8 cellular contexts compared by ENCODE assay signal in the genomic region with DNA sequence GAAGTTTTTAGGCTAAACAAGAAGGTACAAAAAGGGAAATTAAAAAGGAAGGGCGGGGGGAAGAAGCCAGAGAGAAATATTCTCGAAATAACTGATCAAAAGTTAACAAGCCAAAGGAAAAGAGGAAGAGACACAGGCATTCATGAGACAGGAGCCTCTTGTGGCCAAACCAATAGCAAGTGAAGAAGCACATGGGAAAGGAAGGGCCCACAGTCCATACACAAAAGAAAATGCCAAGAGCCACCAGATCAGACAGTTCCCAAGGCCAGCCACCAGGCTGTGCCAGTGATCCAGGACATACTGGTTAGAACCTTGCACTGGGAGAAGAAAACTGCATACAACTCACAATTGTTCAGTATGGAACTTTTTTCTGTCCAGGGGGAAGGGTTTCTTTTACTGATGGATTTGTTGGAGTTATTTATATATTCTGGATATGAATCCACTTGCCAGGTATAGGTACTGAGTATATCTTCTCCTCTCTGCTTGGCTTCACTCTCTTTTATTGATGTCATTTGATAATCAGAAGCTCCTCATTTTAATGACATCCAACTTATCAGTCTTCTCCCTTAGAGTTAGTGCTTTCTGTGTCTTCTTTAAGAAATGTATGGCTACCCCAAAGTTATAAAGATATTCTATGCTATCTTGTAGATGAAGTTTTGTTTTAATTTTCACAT.
DNase-seq lines count a peak whose midpoint lies in the region; ATAC-seq and TF ChIP-seq lines count a peak whose summit lies in the region.

No MANE protein-coding gene starts in this region.

- DNase-seq in COR-L47 (lab: John Stamatoyannopoulos, UW) (peak; percentile 26), SKM-1 (lab: John Stamatoyannopoulos, UW; ENCODE audit: unreplicated experiment) (peak; percentile 100), left cardiac atrium (peak; percentile 78), psoas muscle (peak; percentile 78 to 89), NCI-H1436 (lab: John Stamatoyannopoulos, UW) (no peak)

- ATAC-seq in GM21515 (IDR thresholded peaks at IDR 0.05; ENCODE audit: unreplicated experiment) (peak; percentile 27), left cardiac atrium (peak; percentile 35 to 50), psoas muscle (peak; percentile 51 to 64 (median 56))

- WGBS in psoas muscle, 3 donors = 50 to 63% (median 61%) methylated on average over 2 of the region's 2 CpGs

- intact Hi-C loops in left cardiac atrium (cut with DNase I) = loop anchor here (1.0 to 5.0 kb wide), 3 partner anchors 39 to 134 kb away; no protein-coding TSS in a partner anchor
- intact Hi-C loops in psoas muscle (cut with DNase I) = loop anchor here in 1 of 2 donors (1.0 to 2.0 kb wide), 2 partner anchors 41 to 136 kb away; no protein-coding TSS in a partner anchor

- no peaks in the 10 kb centered on the region for H3K9me3 ChIP-seq in psoas muscle

- peak overlapping the region; percentile 24 for H3K27ac ChIP-seq in angular gyrus (ENCODE audit: low read depth, low read length)
- peak overlapping the region; percentile 100 for H3K27ac ChIP-seq in psoas muscle

- H3K27me3 ChIP-seq in psoas muscle (ENCODE audit: insufficient read depth in 3 of 3, low read length in 2 of 3) = no peaks in the 10 kb centered on the region

- no peak overlapping the region for H3K4me3 ChIP-seq in psoas muscle

- H3K36me3 ChIP-seq in psoas muscle (ENCODE audit: insufficient read depth in 1 of 2, low read depth in 1 of 2) = no peaks in the 10 kb centered on the region

- TF ChIP-seq CTCF in LNCAP (IDR thresholded peaks at IDR 0.05) = peak; percentile 95
- TF ChIP-seq CTCF in psoas muscle (IDR thresholded peaks at IDR 0.05) = peak; percentile 90

- H3K4me1 ChIP-seq in psoas muscle = peaks cover 92% of the 10 kb centered on the region
